ENCODE assay signal across 8 cellular contexts in the genomic region with DNA sequence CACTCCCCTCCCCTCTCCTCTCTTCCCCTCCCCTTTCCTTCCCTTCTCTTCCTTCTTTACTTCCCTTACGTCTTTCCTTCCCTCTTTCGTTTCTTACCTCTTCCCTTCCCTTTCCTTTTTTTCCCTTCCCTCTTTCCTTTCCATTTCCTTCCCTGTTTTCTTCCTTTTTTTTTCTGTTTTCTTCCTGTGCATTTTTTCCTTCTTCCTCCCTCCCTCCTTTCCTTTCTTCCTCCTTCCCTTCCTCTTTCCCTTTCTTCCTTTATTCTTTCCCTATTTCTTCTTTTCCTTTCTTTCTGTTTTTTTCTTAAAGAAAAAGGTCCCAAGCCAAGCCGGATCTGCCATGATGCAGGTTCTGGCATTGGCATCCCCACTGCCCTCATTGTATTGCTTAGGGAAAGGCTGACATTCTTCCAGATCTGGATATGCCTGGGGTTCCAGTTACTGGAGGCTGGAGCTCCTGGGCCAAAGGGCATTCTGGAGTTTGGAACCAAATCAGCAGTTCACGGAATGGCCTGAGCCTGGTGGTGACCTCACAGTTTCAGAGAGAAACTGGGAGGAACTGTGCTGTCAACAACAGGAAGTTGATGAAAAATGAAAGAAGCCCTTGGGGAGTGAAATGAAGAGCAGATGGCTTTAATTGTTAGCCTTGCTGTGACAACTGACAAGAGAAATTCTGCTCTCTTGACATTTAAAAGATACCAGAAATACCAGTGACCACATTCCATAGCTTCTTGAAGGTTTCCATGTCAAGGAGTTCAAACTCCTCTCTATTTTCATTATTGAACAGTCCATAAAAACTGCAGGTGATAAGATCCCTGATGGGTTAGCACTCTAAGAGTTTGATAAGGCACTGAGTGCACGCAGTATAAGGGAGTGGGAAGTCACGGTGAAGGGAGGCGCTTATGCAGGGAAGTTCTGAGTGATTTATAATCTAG.
A peak's percentile ranks its signal among the peaks of the same experiment; 100 is the strongest.
DNase-seq lines count a peak whose midpoint lies in the region; ATAC-seq and TF ChIP-seq lines count a peak whose summit lies in the region.

No MANE protein-coding gene starts in this region.

- peaks cover 21% of the 10 kb centered on the region for H3K4me1 ChIP-seq in BLaER1

- peak overlapping the region; percentile 76 for H3K27ac ChIP-seq in BLaER1

- no peaks in the 10 kb centered on the region for H3K27me3 ChIP-seq in BLaER1

- H3K4me2 ChIP-seq in BLaER1, result peak overlapping the region; percentile 64

- TF ChIP-seq CTCF in foreskin fibroblast (IDR thresholded peaks at IDR 0.05; ENCODE audit: low read depth, low read length), result no peak

- no peaks in the 10 kb centered on the region for H3K36me3 ChIP-seq in BLaER1

- peak overlapping the region; percentile 38; the same call in 1 of the 2 replicates for H3K4me3 ChIP-seq in BLaER1
- H3K4me3 ChIP-seq in foreskin fibroblast (ENCODE audit: low read depth in 1 of 2, low read length in 2 of 2), result no peak overlapping the region

- ATAC-seq in GM18873 (IDR thresholded peaks at IDR 0.05; ENCODE audit: low FRiP score, unreplicated experiment), result peak; percentile 100
- peak; percentile 99 for ATAC-seq in HG03045 (IDR thresholded peaks at IDR 0.05; ENCODE audit: unreplicated experiment)

- H3K9me3 ChIP-seq in BLaER1, result no peaks in the 10 kb centered on the region

- H3K9ac ChIP-seq in BLaER1, result no peak overlapping the region; the same call in 1 of the 2 replicates

- H4K20me1 ChIP-seq in BLaER1, result no peaks in the 10 kb centered on the region

- DNase-seq in RPMI7951 (ENCODE audit: low read depth) (peak; percentile 95), foreskin fibroblast (peak; percentile 77 to 82), renal cortical epithelial cell (ENCODE audit: low read depth) (peak; percentile 26), NCI-H187 (lab: John Stamatoyannopoulos, UW) (no peak), NCI-H2196 (lab: John Stamatoyannopoulos, UW; ENCODE audit: unreplicated experiment) (no peak)

Comparison
In these comparisons a context has a peak if more than half of its experiments do, and no peak if none do; other contexts are left out.
1. DNase-seq: peak in RPMI7951 (single experiment), foreskin fibroblast (2 of 2) and renal cortical epithelial cell (single experiment); none in NCI-H187 (0 of 2) and NCI-H2196 (single experiment).